ENCODE assay signal across 14 cellular contexts in the genomic region with DNA sequence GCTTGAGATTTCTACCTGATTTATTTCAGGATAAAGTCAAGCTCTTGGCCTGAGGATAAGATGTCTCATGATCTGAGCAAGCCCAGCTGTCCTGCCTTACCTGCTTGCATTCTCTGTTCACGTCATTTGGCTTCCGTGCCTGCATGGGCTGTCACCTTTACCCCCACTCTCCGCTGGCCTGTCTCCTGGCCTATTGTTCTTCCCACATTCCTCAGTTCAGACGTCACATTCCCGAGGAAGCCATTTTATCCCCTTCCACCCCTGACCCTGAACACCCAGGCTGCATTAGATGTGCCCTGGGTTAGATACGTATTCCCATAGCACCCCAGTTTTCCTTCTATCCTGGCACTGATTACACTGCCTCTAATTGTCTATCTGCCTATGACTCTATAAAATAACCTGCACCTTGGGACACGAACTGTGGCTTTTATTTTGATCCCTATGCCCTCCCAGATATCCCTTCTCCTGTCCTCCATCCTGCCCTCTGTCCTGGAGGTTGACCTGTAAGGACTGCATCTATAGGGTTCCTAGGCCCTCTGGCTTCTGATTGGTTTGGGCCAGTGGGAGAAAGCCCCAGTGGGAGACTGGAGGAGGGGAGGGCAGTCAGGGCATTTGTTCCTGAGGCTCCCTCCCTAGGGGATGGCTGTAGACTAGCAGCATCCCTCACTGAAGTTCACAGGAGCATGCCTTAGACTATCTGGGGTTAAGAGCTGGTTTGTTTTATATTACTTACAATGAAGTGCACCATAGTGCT. TPM values are rescaled to one million over a fixed set of nuclear protein-coding genes. Genes with fewer than 3 reads are reported as not detected.
DNase-seq lines count a peak whose midpoint lies in the region; ATAC-seq, FAIRE-seq and TF ChIP-seq lines count a peak whose summit lies in the region.
"Had no signal": no experiment of that assay in that cellular context is flagged by ENCODE, and none has a peak within 500 bp of the region (broad histone marks: within the 10 kb centered on the region; RNA-seq: fewer than 3 reads in every experiment).

No MANE protein-coding gene starts in this region.

- H4K8ac ChIP-seq in H1 (ENCODE audit: extremely low read depth, insufficient read depth, low read length) = no peak overlapping the region

- TF ChIP-seq CTCF in H1 (IDR thresholded peaks at IDR 0.05; ENCODE audit: control extremely low read depth in 1 of 3, insufficient read depth in 1 of 3, low read depth in 1 of 3, low read length in 3 of 3) (no peak), smooth muscle cell (IDR thresholded peaks at IDR 0.05; ENCODE audit: borderline replicate concordance, insufficient read depth, poor library complexity, severe bottlenecking) (no peak)

- H3K79me2 ChIP-seq in H1 (ENCODE audit: control insufficient read depth in 1 of 2, insufficient read depth in 2 of 2, low read length in 2 of 2) = no peaks in the 10 kb centered on the region
- no peaks in the 10 kb centered on the region for H3K79me2 ChIP-seq in smooth muscle cell (ENCODE audit: low read depth)

- peak overlapping the region; percentile 60; the same call in 1 of the 2 replicates for H2BK5ac ChIP-seq in H1 (ENCODE audit: low read depth, low read length)

- H2AFZ ChIP-seq in H1 (ENCODE audit: low read length) = peak overlapping the region; percentile 74; the same call in 1 of the 2 replicates
- H2AFZ ChIP-seq in smooth muscle cell (ENCODE audit: low read depth) = peak overlapping the region; percentile 70

- H4K5ac ChIP-seq in H1 (ENCODE audit: insufficient read length, low read depth, low read length) = no peak overlapping the region

- POLR2A ChIA-PET in H1 (lab: Charles Lee; ENCODE audit: partially characterized antibody) = interaction anchor here (0.8 to 3.1 kb wide), 3 partner anchors 19 to 79 kb away, joined by 5 to 20 read pairs (median 5); a partner anchor contains a TSS

- H3K36me3 ChIP-seq in H1 (ENCODE audit: control insufficient read depth in 2 of 4, insufficient read depth in 4 of 4, low read length in 3 of 4) = no peaks in the 10 kb centered on the region
- H3K36me3 ChIP-seq in smooth muscle cell (ENCODE audit: low read depth) = no peaks in the 10 kb centered on the region

- peak overlapping the region; percentile 27; the same call in 1 of the 2 replicates for H2BK20ac ChIP-seq in H1 (ENCODE audit: low read length)

- no peak overlapping the region for H3K56ac ChIP-seq in H1 (replicated peaks; ENCODE audit: insufficient read length, low read depth, low read length)

- H3K14ac ChIP-seq in H1 (ENCODE audit: insufficient read length) = no peak overlapping the region

- H3K18ac ChIP-seq in H1 (ENCODE audit: extremely low read depth, low read length) = peak overlapping the region; percentile 85; the same call in 1 of the 2 replicates

- CTCF ChIA-PET in H1 (lab: Charles Lee; ENCODE audit: partially characterized antibody) = interaction anchor here (0.6 to 3.9 kb wide), 7 partner anchors 9 to 98 kb away, joined by 3 to 29 read pairs (median 4); no protein-coding TSS in a partner anchor

- H2BK15ac ChIP-seq in H1 (ENCODE audit: low read length) = no peak overlapping the region

- no peak overlapping the region for H2AK5ac ChIP-seq in H1 (ENCODE audit: low read depth, low read length)

- H4K20me1 ChIP-seq in H1 (replicated peaks in 1 of 2; ENCODE audit: control insufficient read depth in 1 of 2, insufficient read depth in 2 of 2, low read length in 2 of 2) (no peaks in the 10 kb centered on the region), smooth muscle cell (ENCODE audit: low read depth) (no peaks in the 10 kb centered on the region)

- H3K9me3 ChIP-seq in H1 (ENCODE audit: insufficient read depth in 2 of 2, low read depth in 1 of 2, low read length in 1 of 2) (no peaks in the 10 kb centered on the region), smooth muscle cell (replicated peaks; ENCODE audit: low read depth) (no peaks in the 10 kb centered on the region)
- H3K9me3 ChIP-seq: testis had no signal

- H3K23ac ChIP-seq in H1 (ENCODE audit: insufficient read length) = no peak overlapping the region

- no peaks in the 10 kb centered on the region for H3K23me2 ChIP-seq in H1 (ENCODE audit: low read depth, low read length)

- DNase-seq in H1 (ENCODE audit: low read depth in 1 of 2, low spot score in 2 of 2) (peak in 1 of 2 experiments; percentile 69), kidney glomerular epithelial cell (lab: John Stamatoyannopoulos, UW) (peak; percentile 29), smooth muscle cell (lab: John Stamatoyannopoulos, UW; ENCODE audit: unreplicated experiment) (no peak), ureter (ENCODE audit: low spot score) (no peak)
- DNase-seq: activated CD4-positive, alpha-beta T cell treated with anti-CD3 and anti-CD28 coated beads, Interleukin-2, amount 10 ng/mL, durations not matched to agents 7 days and 5 days; activated naive CD4-positive, alpha-beta T cell treated with anti-CD3 and anti-CD28 coated beads, Interleukin-2, amount 50 U/mL, for 16 hours; NCI-H187 treated with DMSO at 0.1 percent for 48 hours; NCI-H510A; right cardiac atrium; stimulated activated CD8-positive, alpha-beta memory T cell treated with anti-CD3 and anti-CD28 coated beads, Interleukin-4, amount 100 ng/mL, for 48 hours; testis had no signal

- peak overlapping the region; percentile 51 to 66; a peak in 3 of 4 replicates for H3K4me2 ChIP-seq in H1 (ENCODE audit: insufficient read depth in 1 of 2, low read depth in 2 of 2, low read length in 2 of 2)
- no peak overlapping the region for H3K4me2 ChIP-seq in smooth muscle cell

- 20% methylated on average over 7 of the region's 7 CpGs; no CpG with 5 or more reads in 1 of the 2 experiments for WGBS in H1 (ENCODE audit: extremely low coverage in 1 of 2, insufficient coverage in 1 of 2, insufficient read length in 1 of 2, insufficient replicate concordance in 2 of 2, low coverage in 1 of 2, low lambda C conversion rate in 2 of 2, missing lambda C conversion rate in 1 of 2), 2 experiments
- 38% methylated on average over 7 of the region's 7 CpGs for WGBS in smooth muscle cell (ENCODE audit: low lambda C conversion rate)

- H3K4me1 ChIP-seq in H1 (replicated peaks in 1 of 4; ENCODE audit: control insufficient read depth in 3 of 4, insufficient read depth in 4 of 4, low read length in 3 of 4) (peaks cover 5 to 14% (median 7%) of the 10 kb centered on the region in 4 experiments), smooth muscle cell (ENCODE audit: low read depth) (peaks cover 10% of the 10 kb centered on the region)

- H3K4ac ChIP-seq in H1 (replicated peaks; ENCODE audit: insufficient read length, low read depth, low read length) = no peak overlapping the region

- no peaks in the 10 kb centered on the region for H3K79me1 ChIP-seq in H1 (ENCODE audit: low read depth, low read length)

- no peak overlapping the region for H4K91ac ChIP-seq in H1 (replicated peaks; ENCODE audit: insufficient read length, low read length)

- H2BK120ac ChIP-seq in H1 (replicated peaks; ENCODE audit: low read depth, low read length) = no peak overlapping the region

- H3K27ac ChIP-seq in H1 (ENCODE audit: low read depth, low read length) (peak overlapping the region; percentile 76), smooth muscle cell (ENCODE audit: low read depth) (no peak overlapping the region)
- H3K27ac ChIP-seq: testis had no signal

- peak overlapping the region in 1 of 4 experiments; percentile 24; a peak in 1 of 8 replicates for H3K4me3 ChIP-seq in H1 (ENCODE audit: extremely low read depth in 1 of 4, insufficient read depth in 2 of 4, low read depth in 3 of 4, low read length in 4 of 4)
- H3K4me3 ChIP-seq in smooth muscle cell = no peak overlapping the region
- H3K4me3 ChIP-seq: testis had no signal

- no peak for TF ChIP-seq RAD21 in Ishikawa (IDR thresholded peaks at IDR 0.05; ENCODE audit: low read depth)
- TF ChIP-seq RAD21 in H1 (IDR thresholded peaks at IDR 0.05 in 1 of 2, conservative IDR thresholded peaks at IDR 0.05 in 1 of 2; ENCODE audit: low read depth in 2 of 2, low read length in 2 of 2) = no peak; a peak in 1 of 4 replicates

- TF ChIP-seq EP300 in Ishikawa (IDR thresholded peaks at IDR 0.05; ENCODE audit: borderline replicate concordance) (no peak), H1 (IDR thresholded peaks at IDR 0.05; ENCODE audit: borderline replicate concordance in 1 of 2, low read depth in 2 of 2, low read length in 2 of 2) (peak in 1 of 2 experiments; percentile 55; a peak in 1 of 3 replicates)

- H3K9ac ChIP-seq in H1 (replicated peaks in 1 of 4; ENCODE audit: extremely low read depth in 1 of 4, low read depth in 3 of 4, low read length in 3 of 4) = peak overlapping the region in 2 of 4 experiments; percentile 5; a peak in 1 of 7 replicates
- H3K9ac ChIP-seq in smooth muscle cell (ENCODE audit: low read depth) = no peak overlapping the region

- ATAC-seq in HG02840 (IDR thresholded peaks at IDR 0.05; ENCODE audit: low FRiP score, unreplicated experiment) (no peak), GM21367 (IDR thresholded peaks at IDR 0.05; ENCODE audit: unreplicated experiment) (no peak)

- no peaks in the 10 kb centered on the region for H3F3A ChIP-seq in smooth muscle cell (ENCODE audit: low read depth)

- peak overlapping the region; percentile 93 for H2BK12ac ChIP-seq in H1 (ENCODE audit: low read depth, low read length)

- TF ChIP-seq POLR2A in H1 (IDR thresholded peaks at IDR 0.05; ENCODE audit: control extremely low read depth in 1 of 2, low read depth in 2 of 2, low read length in 2 of 2) = peak; percentile 18 to 49; a peak in 2 of 3 replicates

- FAIRE-seq in H1 (lab: Jason Lieb, UNC) = peak; percentile 91

- H3K27me3 ChIP-seq in H1 (replicated peaks in 1 of 4; ENCODE audit: control insufficient read depth in 3 of 4, extremely low read depth in 1 of 4, insufficient read depth in 3 of 4, low read length in 3 of 4) = no peaks in the 10 kb centered on the region
- H3K27me3 ChIP-seq in smooth muscle cell (ENCODE audit: low read depth) = no peaks in the 10 kb centered on the region
- H3K27me3 ChIP-seq: testis had no signal

TF ChIP-seq in Ishikawa, 13 proteins besides CTCF, POLR2A, EP300 and RAD21 (continues in another document):
- TF ChIP-seq YY1 (IDR thresholded peaks at IDR 0.05; ENCODE audit: low read depth) (peak; percentile 73), TEAD4 (IDR thresholded peaks at IDR 0.05) (peak; percentile 83)

TF ChIP-seq in H1, 55 proteins besides CTCF, POLR2A, EP300 and RAD21 (continues in another document):
- TF ChIP-seq TEAD4 (IDR thresholded peaks at IDR 0.05; ENCODE audit: low read depth, low read length) = peak; percentile 97
- TF ChIP-seq JUN (IDR thresholded peaks at IDR 0.05; ENCODE audit: low read depth, low read length) = peak; percentile 92

RNA-seq across cellular contexts. Expression of a gene that starts 19.2 kb away (rescaled TPM):
- total RNA-seq in H1 (2021; fragmentation: NEBNext Ultra II Directional; extraction: Animal tissue kit (Norgen Biotek cat#: 25700)) = 22.4 and 22.7 TPM in 2 replicates
- polyA plus RNA-seq in H1 (2011; rRNA removed) = 6.5 and 10.1 TPM in 2 replicates
- 12.3 TPM for polyA plus RNA-seq in H1 (2011; cell fraction: cytosol; rRNA removed)
- 13.9 TPM for polyA plus RNA-seq in H1 (2011; cell fraction: nucleus; rRNA removed)
- 9.2 to 14.6 TPM (median 10.4 TPM) in 4 replicates for polyA plus RNA-seq in H1 (2012, experiment 1 of 2)
- 1.3 TPM for polyA plus RNA-seq in H1 (2012, experiment 2 of 2)
- 12.7 TPM for polyA plus RNA-seq in H1 (2013, experiment 1 of 2)
- polyA plus RNA-seq in H1 (2013, experiment 2 of 2) = 13.4 TPM
- 8.8 and 9.4 TPM in 2 replicates for polyA minus RNA-seq in H1 (2011; rRNA and poly(A)+ RNA removed)
- polyA minus RNA-seq in H1 (2011; cell fraction: cytosol; rRNA and poly(A)+ RNA removed) = 9.2 TPM
- polyA minus RNA-seq in H1 (2011; cell fraction: nucleus; rRNA and poly(A)+ RNA removed) = 30.1 TPM
- 44.7 and 65.1 TPM in 2 replicates for total RNA-seq in smooth muscle cell
- polyA plus RNA-seq in smooth muscle cell = 32.6 and 32.8 TPM in 2 replicates
- total RNA-seq in ureter = 29.1 TPM
